1 cellular context compared by ENCODE assay signal in the genomic region with DNA sequence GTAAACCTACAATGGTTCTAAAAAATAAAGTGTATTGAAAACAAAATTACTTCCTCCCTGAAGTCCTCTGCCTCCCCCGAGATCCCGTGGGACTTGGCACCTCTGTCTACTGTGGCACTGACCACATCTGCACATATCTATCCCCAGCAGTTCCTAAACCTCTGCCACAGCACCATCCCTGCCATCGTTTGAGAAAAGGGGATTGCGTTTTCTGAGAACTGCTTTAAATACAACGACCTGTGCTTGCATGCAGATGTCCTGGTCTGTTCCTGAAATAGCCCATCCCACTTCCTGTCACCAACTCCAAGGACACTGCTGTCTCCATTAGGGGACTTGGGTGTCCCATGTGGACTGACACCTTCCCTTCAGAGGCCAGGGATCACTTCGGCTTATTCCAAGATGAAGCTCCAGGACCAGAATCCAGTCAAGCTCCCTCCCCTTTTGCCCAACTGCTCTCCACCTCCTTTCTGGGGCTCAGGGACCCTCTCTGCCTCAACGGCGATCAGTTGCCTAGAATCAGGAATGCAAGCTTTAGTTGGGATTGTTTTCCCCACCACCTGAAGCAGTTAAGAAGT.
TF ChIP-seq lines count a peak whose summit lies in the region.

No MANE protein-coding gene starts in this region.

TF ChIP-seq in GM23338, 12 proteins besides CTCF, POLR2A, EP300 and RAD21 (continued from another document):
- TF ChIP-seq, protein P1, sequence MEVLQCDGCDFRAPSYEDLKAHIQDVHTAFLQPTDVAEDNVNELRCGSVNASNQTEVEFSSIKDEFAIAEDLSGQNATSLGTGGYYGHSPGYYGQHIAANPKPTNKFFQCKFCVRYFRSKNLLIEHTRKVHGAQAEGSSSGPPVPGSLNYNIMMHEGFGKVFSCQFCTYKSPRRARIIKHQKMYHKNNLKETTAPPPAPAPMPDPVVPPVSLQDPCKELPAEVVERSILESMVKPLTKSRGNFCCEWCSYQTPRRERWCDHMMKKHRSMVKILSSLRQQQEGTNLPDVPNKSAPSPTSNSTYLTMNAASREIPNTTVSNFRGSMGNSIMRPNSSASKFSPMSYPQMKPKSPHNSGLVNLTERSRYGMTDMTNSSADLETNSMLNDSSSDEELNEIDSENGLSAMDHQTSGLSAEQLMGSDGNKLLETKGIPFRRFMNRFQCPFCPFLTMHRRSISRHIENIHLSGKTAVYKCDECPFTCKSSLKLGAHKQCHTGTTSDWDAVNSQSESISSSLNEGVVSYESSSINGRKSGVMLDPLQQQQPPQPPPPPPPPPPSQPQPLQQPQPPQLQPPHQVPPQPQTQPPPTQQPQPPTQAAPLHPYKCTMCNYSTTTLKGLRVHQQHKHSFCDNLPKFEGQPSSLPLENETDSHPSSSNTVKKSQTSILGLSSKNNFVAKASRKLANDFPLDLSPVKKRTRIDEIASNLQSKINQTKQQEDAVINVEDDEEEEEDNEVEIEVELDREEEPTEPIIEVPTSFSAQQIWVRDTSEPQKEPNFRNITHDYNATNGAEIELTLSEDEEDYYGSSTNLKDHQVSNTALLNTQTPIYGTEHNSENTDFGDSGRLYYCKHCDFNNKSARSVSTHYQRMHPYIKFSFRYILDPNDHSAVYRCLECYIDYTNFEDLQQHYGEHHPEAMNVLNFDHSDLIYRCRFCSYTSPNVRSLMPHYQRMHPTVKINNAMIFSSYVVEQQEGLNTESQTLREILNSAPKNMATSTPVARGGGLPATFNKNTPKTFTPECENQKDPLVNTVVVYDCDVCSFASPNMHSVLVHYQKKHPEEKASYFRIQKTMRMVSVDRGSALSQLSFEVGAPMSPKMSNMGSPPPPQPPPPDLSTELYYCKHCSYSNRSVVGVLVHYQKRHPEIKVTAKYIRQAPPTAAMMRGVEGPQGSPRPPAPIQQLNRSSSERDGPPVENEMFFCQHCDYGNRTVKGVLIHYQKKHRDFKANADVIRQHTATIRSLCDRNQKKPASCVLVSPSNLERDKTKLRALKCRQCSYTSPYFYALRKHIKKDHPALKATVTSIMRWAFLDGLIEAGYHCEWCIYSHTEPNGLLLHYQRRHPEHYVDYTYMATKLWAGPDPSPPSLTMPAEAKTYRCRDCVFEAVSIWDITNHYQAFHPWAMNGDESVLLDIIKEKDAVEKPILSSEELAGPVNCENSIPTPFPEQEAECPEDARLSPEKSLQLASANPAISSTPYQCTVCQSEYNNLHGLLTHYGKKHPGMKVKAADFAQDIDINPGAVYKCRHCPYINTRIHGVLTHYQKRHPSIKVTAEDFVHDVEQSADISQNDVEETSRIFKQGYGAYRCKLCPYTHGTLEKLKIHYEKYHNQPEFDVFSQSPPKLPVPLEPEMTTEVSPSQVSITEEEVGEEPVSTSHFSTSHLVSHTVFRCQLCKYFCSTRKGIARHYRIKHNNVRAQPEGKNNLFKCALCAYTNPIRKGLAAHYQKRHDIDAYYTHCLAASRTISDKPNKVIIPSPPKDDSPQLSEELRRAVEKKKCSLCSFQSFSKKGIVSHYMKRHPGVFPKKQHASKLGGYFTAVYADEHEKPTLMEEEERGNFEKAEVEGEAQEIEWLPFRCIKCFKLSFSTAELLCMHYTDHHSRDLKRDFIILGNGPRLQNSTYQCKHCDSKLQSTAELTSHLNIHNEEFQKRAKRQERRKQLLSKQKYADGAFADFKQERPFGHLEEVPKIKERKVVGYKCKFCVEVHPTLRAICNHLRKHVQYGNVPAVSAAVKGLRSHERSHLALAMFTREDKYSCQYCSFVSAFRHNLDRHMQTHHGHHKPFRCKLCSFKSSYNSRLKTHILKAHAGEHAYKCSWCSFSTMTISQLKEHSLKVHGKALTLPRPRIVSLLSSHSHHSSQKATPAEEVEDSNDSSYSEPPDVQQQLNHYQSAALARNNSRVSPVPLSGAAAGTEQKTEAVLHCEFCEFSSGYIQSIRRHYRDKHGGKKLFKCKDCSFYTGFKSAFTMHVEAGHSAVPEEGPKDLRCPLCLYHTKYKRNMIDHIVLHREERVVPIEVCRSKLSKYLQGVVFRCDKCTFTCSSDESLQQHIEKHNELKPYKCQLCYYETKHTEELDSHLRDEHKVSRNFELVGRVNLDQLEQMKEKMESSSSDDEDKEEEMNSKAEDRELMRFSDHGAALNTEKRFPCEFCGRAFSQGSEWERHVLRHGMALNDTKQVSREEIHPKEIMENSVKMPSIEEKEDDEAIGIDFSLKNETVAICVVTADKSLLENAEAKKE (CRISPR knock-in tag; IDR thresholded peaks at IDR 0.05): no peak
- TF ChIP-seq EZH2phosphoT487 (IDR thresholded peaks at IDR 0.05; ENCODE audit: unreplicated experiment) (no peak), CREB1 (CRISPR knock-in tag; IDR thresholded peaks at IDR 0.05; ENCODE audit: low read depth) (no peak), POLR2AphosphoS5 (IDR thresholded peaks at IDR 0.05; ENCODE audit: low read depth) (no peak)
